In the genomic region with DNA sequence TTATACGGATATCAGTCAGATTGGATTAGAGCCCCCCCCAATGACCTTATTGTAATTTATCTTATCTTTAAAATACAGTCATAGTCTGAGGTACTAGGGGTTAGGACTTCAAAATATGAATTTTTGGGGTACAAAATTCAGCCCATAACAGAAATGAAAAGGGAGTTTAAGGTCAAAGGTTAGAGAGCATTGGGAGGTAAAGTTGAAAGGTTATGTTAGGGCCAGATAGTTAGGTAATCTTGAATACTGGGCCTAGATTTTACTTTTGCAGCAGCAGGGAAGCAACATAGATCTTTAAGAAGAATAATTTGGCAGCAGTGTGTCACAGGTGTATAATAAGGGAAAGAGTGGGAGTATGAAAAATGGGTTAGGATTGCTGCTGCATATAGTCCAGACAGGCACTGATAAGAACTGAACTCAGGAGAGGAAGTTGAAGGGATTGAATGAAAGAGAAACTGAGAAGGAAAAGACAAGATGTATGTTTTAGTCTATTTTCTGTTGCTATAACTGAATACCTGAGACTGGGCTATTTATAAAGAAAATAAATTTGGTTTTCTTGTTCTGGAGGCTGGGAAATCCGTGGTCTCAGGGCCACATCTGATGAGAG, we compare ENCODE assay signal across 1 cellular context.
TF ChIP-seq lines count a peak whose summit lies in the region.

No MANE protein-coding gene starts in this region.

TF ChIP-seq in GM23338, 12 proteins besides CTCF, POLR2A, EP300 and RAD21:
- TF ChIP-seq EZH2 (IDR thresholded peaks at IDR 0.05; ENCODE audit: low read depth, unreplicated experiment) (no peak), JUNB (IDR thresholded peaks at IDR 0.05; ENCODE audit: unreplicated experiment) (no peak), ZNF114 (CRISPR knock-in tag; IDR thresholded peaks at IDR 0.05) (no peak), EZH2phosphoT487 (IDR thresholded peaks at IDR 0.05; ENCODE audit: unreplicated experiment) (no peak), CREB1 (CRISPR knock-in tag; IDR thresholded peaks at IDR 0.05; ENCODE audit: low read depth) (no peak)
